1 cellular context compared by ENCODE assay signal in genomic region chr14:95125951-95126350, GRCh38.
TF ChIP-seq lines count a peak whose summit lies in the region.

No MANE protein-coding gene starts in this region.

TF ChIP-seq in SK-N-SH, 30 proteins besides CTCF, POLR2A, EP300 and RAD21 (continued from another document):
- no peak for TF ChIP-seq REST (IDR thresholded peaks at IDR 0.05; ENCODE audit: low read depth, low read length)
- TF ChIP-seq ELF1 (IDR thresholded peaks at IDR 0.05) = no peak
- no peak for TF ChIP-seq MAX (IDR thresholded peaks at IDR 0.05; ENCODE audit: low read depth)
- no peak for TF ChIP-seq RCOR1 (IDR thresholded peaks at IDR 0.05; ENCODE audit: low read length)
- TF ChIP-seq TCF12 (IDR thresholded peaks at IDR 0.05) = no peak
